ENCODE assay signal across 17 cellular contexts in the genomic region with DNA sequence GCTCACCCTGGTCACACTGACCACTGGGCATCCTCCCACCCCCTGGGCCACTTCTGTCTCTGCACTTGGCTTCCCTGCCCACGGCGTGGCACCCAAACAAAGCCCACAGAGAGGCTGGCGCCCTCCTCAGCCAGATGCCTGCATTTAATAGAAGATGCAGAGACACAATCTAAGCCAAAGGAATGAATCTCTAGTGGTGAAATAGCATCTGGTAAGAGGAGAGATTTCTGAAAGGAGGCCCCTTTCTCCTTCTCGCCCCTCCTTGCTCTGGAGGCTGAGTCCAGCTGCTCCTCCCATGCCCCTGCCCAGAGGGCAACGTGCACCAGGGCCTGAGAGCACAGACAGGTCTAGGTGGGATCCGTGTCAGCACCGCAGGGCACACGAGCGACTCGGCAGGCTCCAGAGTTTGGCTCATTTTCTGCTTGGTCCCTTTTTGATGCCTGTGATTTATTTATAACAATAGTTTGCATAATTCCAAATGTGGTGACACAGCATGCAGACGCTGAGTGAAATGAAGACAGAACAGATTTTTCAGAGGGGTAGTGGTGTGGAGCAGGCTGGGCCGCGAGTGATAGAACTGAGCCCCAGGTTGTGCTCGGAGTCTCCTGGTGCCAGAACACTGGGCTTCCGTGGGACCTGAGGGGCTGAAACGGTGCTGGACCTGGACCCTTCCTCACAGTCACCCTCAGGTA.
A peak's percentile ranks its signal among the peaks of the same experiment; 100 is the strongest.
DNase-seq lines count a peak whose midpoint lies in the region; ATAC-seq, FAIRE-seq and TF ChIP-seq lines count a peak whose summit lies in the region.
"Had no signal": no experiment of that assay in that cellular context is flagged by ENCODE, and none has a peak within 500 bp of the region (broad histone marks: within the 10 kb centered on the region; RNA-seq: fewer than 3 reads in every experiment).

No MANE protein-coding gene starts in this region.

- H4K20me1 ChIP-seq in GM23338 (replicated peaks; ENCODE audit: insufficient read depth), result no peaks in the 10 kb centered on the region
- no peaks in the 10 kb centered on the region for H4K20me1 ChIP-seq in GM12878 (ENCODE audit: control insufficient read depth, insufficient read depth)

- H2AFZ ChIP-seq in GM23338 (no peak overlapping the region), GM12878 (ENCODE audit: control insufficient read depth, low read depth, low read length) (no peak overlapping the region)
- H2AFZ ChIP-seq: parathyroid adenoma had no signal

- no peak overlapping the region for H3K9ac ChIP-seq in GM12878 (ENCODE audit: control insufficient read depth, insufficient read depth, low read length)
- H3K9ac ChIP-seq: parathyroid adenoma had no signal

- no peak for ATAC-seq in GM23338
- ATAC-seq in GM12878, result peak; percentile 60
- ATAC-seq in HG03280 (IDR thresholded peaks at IDR 0.05; ENCODE audit: unreplicated experiment), result no peak
- no peak for ATAC-seq in HG03045 (IDR thresholded peaks at IDR 0.05; ENCODE audit: unreplicated experiment)
- ATAC-seq: effector memory CD8-positive, alpha-beta T cell had no signal

- no peaks in the 10 kb centered on the region for H3K9me2 ChIP-seq in GM23338 (ENCODE audit: insufficient read depth)

- no peak overlapping the region for H3K27ac Mint-ChIP-seq in activated CD4-positive, alpha-beta T cell treated with anti-CD3 and anti-CD28 coated beads, Interleukin-2, amount 10 ng/mL, durations not matched to agents 7 days and 5 days
- no peak overlapping the region for H3K27ac Mint-ChIP-seq in GM23338
- H3K27ac Mint-ChIP-seq in osteocyte (ENCODE audit: unreplicated experiment), result peak overlapping the region; percentile 16
- H3K27ac Mint-ChIP-seq: effector memory CD8-positive, alpha-beta T cell had no signal

- no TSS peak for BruUV-seq in GM12878 (replicated peaks; lab: Mats Ljungman, UMichigan)

- peaks cover under 1% of the 10 kb centered on the region for H3K9me3 Mint-ChIP-seq in activated CD4-positive, alpha-beta T cell treated with anti-CD3 and anti-CD28 coated beads, Interleukin-2, amount 10 ng/mL, durations not matched to agents 7 days and 5 days
- H3K9me3 Mint-ChIP-seq in GM23338 (no peaks in the 10 kb centered on the region), osteocyte (ENCODE audit: unreplicated experiment) (peaks cover under 1% of the 10 kb centered on the region)
- H3K9me3 Mint-ChIP-seq: effector memory CD8-positive, alpha-beta T cell had no signal

- intact Hi-C loops in GM12878 (cut with micrococcal nuclease; ENCODE audit: unreplicated experiment), result no loop called here

- TF ChIP-seq RAD21 in GM12878 (IDR thresholded peaks at IDR 0.05; ENCODE audit: insufficient read depth, low read depth, low read length), result no peak

- H3K4me2 ChIP-seq in GM23338 (no peak overlapping the region), GM12878 (ENCODE audit: control insufficient read depth, insufficient read depth) (peak overlapping the region; percentile 56)

- H3K9me3 ChIP-seq in GM12878 (replicated peaks; ENCODE audit: control insufficient read depth, insufficient read depth, low read length), result no peaks in the 10 kb centered on the region

- SMC1A ChIA-PET in GM12878 (lab: Charles Lee; ENCODE audit: uncharacterized antibody, unreplicated experiment), result no interaction called here

- H3K4me1 Mint-ChIP-seq in activated CD4-positive, alpha-beta T cell treated with anti-CD3 and anti-CD28 coated beads, Interleukin-2, amount 10 ng/mL, durations not matched to agents 7 days and 5 days, result no peaks in the 10 kb centered on the region
- H3K4me1 Mint-ChIP-seq in GM23338 (peaks cover 8% of the 10 kb centered on the region), osteocyte (ENCODE audit: unreplicated experiment) (peaks cover 39% of the 10 kb centered on the region)

- TF ChIP-seq EP300 in GM12878 (IDR thresholded peaks at IDR 0.05; ENCODE audit: borderline replicate concordance in 1 of 2, control insufficient read depth in 1 of 2, low read depth in 2 of 2, low read length in 2 of 2), result no peak

- RAD21 ChIA-PET in GM12878 (lab: Charles Lee; ENCODE audit: unreplicated experiment), result no interaction called here

- no peaks in the 10 kb centered on the region for H3K79me2 ChIP-seq in GM23338 (replicated peaks; ENCODE audit: insufficient read depth)
- no peaks in the 10 kb centered on the region for H3K79me2 ChIP-seq in GM12878 (ENCODE audit: control insufficient read depth, insufficient read depth, low read length)
- H3K79me2 ChIP-seq: parathyroid adenoma had no signal

- H3F3A ChIP-seq in GM23338 (replicated peaks; ENCODE audit: low read depth), result no peaks in the 10 kb centered on the region

- TF ChIP-seq CTCF in GM23338 (conservative IDR thresholded peaks at IDR 0.05; ENCODE audit: low read depth in 2 of 2) (0 out of 4 replicates have a peak, but pooled peaks have one; percentile 13 to 15), GM12878 (IDR thresholded peaks at IDR 0.05 in 2 of 3, conservative IDR thresholded peaks at IDR 0.05 in 1 of 3; ENCODE audit: control insufficient read depth in 2 of 3, extremely low read depth in 1 of 3, insufficient read depth in 1 of 3, low read depth in 3 of 3, low read length in 3 of 3) (0 out of 6 replicates have a peak, but pooled peaks of 1 of the 3 experiments have one; percentile 3), osteocyte (IDR thresholded peaks at IDR 0.05) (peak; percentile 36)

- no peak overlapping the region for H3K4me3 ChIP-seq in GM23338
- no peak overlapping the region for H3K4me3 ChIP-seq in GM12878
- H3K4me3 ChIP-seq: lung had no signal

- in situ Hi-C loops in GM12878 (cut with MboI), result no loop called here

- H3K4me1 ChIP-seq in GM23338 (ENCODE audit: insufficient read depth) (no peaks in the 10 kb centered on the region), GM12878 (ENCODE audit: control insufficient read depth, insufficient read depth, low read length) (peaks cover 22% of the 10 kb centered on the region)
- H3K4me1 ChIP-seq: parathyroid adenoma had no signal

- 7% methylated on average over 16 of the region's 16 CpGs for WGBS in GM12878 (ENCODE audit: insufficient coverage, insufficient replicate concordance, low lambda C conversion rate, missing lambda C conversion rate)

- no peak for TF ChIP-seq POLR2A in GM12878 (IDR thresholded peaks at IDR 0.05; ENCODE audit: low read depth, low read length)

- H3K27me3 Mint-ChIP-seq in activated CD4-positive, alpha-beta T cell treated with anti-CD3 and anti-CD28 coated beads, Interleukin-2, amount 10 ng/mL, durations not matched to agents 7 days and 5 days, result peaks cover 6% of the 10 kb centered on the region
- H3K27me3 Mint-ChIP-seq in GM23338 (ENCODE audit: insufficient read depth, low read depth, poor library complexity) (peaks cover 7% of the 10 kb centered on the region), osteocyte (ENCODE audit: unreplicated experiment) (no peaks in the 10 kb centered on the region)

- DNase-seq in activated CD4-positive, alpha-beta T cell treated with anti-CD3 and anti-CD28 coated beads, Interleukin-2, amount 10 ng/mL, durations not matched to agents 7 days and 5 days, result peak; percentile 4
- no peak for DNase-seq in activated CD4-positive, alpha-beta T cell treated with anti-CD3 and anti-CD28 coated beads for 1 hour
- DNase-seq in GM23338 (ENCODE audit: low spot score), result no peak
- no peak for DNase-seq in GM12878 (ENCODE audit: low read depth, low spot score)
- DNase-seq in osteocyte (ENCODE audit: extremely low spot score, unreplicated experiment), result peak; percentile 56
- DNase-seq in NCI-H2196 treated with DMSO at 0.1 percent for 48 hours (lab: John Stamatoyannopoulos, UW; ENCODE audit: unreplicated experiment), result no peak
- DNase-seq: effector memory CD8-positive, alpha-beta T cell; HCEC 1CT; NCI-H1048; stimulated activated CD4-positive, alpha-beta T cell treated with anti-CD3 and anti-CD28 coated beads, Interleukin-1b, Interleukin-23, amount 100 ng/mL, for 48 hours; SW 1271 had no signal

- CTCF ChIA-PET in activated CD4-positive, alpha-beta T cell treated with anti-CD3 and anti-CD28 coated beads, Interleukin-2, amount 10 ng/mL, durations not matched to agents 7 days and 5 days (lab: Charles Lee), result interaction anchor here (1.0 kb wide), 1 partner anchor 8 kb away, joined by 4 read pairs; no protein-coding TSS in a partner anchor
- CTCF ChIA-PET in GM12878 (lab: Yijun Ruan, JAX), result no interaction called here

- H3K27me3 ChIP-seq in GM23338 (ENCODE audit: insufficient read depth), result no peaks in the 10 kb centered on the region
- no peaks in the 10 kb centered on the region for H3K27me3 ChIP-seq in GM12878 (replicated peaks in 1 of 2; ENCODE audit: control insufficient read depth in 2 of 2, insufficient read depth in 2 of 2, low read length in 1 of 2)

- H3K36me3 ChIP-seq in GM23338 (ENCODE audit: insufficient read depth) (no peaks in the 10 kb centered on the region), GM12878 (ENCODE audit: control insufficient read depth in 2 of 2, insufficient read depth in 2 of 2, low read length in 1 of 2) (no peaks in the 10 kb centered on the region)

- H3K36me3 Mint-ChIP-seq in activated CD4-positive, alpha-beta T cell treated with anti-CD3 and anti-CD28 coated beads, Interleukin-2, amount 10 ng/mL, durations not matched to agents 7 days and 5 days (ENCODE audit: low read depth), result no peaks in the 10 kb centered on the region
- H3K36me3 Mint-ChIP-seq in GM23338 (ENCODE audit: low read depth) (no peaks in the 10 kb centered on the region), osteocyte (ENCODE audit: unreplicated experiment) (peaks cover 11% of the 10 kb centered on the region)

- H3K27ac ChIP-seq in GM23338 (ENCODE audit: low read depth) (no peak overlapping the region), GM12878 (ENCODE audit: control insufficient read depth, insufficient read depth) (no peak overlapping the region)
- H3K27ac ChIP-seq: HL-60, parathyroid adenoma had no signal

- FAIRE-seq in GM12878 (lab: Jason Lieb, UNC), result peak; percentile 65
- FAIRE-seq: G401.6 had no signal

- POLR2A ChIA-PET in activated CD4-positive, alpha-beta T cell treated with anti-CD3 and anti-CD28 coated beads, Interleukin-2, amount 10 ng/mL, durations not matched to agents 7 days and 5 days (lab: Charles Lee), result interaction anchor here (0.6 kb wide), 1 partner anchor 134 kb away, joined by 5 read pairs; no protein-coding TSS in a partner anchor
- POLR2A ChIA-PET in GM12878 (lab: Charles Lee), result no interaction called here

- no peak overlapping the region for H3K4me3 Mint-ChIP-seq in activated CD4-positive, alpha-beta T cell treated with anti-CD3 and anti-CD28 coated beads, Interleukin-2, amount 10 ng/mL, durations not matched to agents 7 days and 5 days
- H3K4me3 Mint-ChIP-seq in GM23338 (no peak overlapping the region), osteocyte (ENCODE audit: unreplicated experiment) (no peak overlapping the region)
- H3K4me3 Mint-ChIP-seq: effector memory CD8-positive, alpha-beta T cell had no signal

TF ChIP-seq in GM12878, 131 proteins besides CTCF, POLR2A, EP300 and RAD21 (continues in another document):
- TF ChIP-seq MEF2A (IDR thresholded peaks at IDR 0.05; ENCODE audit: insufficient read depth, low read depth, low read length) (peak; percentile 81), SREBF1 (IDR thresholded peaks at IDR 0.05; ENCODE audit: low read length) (no peak), EED (IDR thresholded peaks at IDR 0.05; ENCODE audit: low read depth) (0 out of 2 replicates have a peak, but pooled peaks have one; percentile 48), RBBP5 (conservative IDR thresholded peaks at IDR 0.05) (no peak), CBFB (IDR thresholded peaks at IDR 0.05; ENCODE audit: low read depth) (no peak), ZZZ3 (IDR thresholded peaks at IDR 0.05; ENCODE audit: control insufficient read depth, insufficient read length, low read depth) (no peak)

Comparison
In these comparisons a context has a peak if more than half of its experiments do, and no peak if none do; other contexts are left out.
1. DNase-seq: peak in activated CD4-positive, alpha-beta T cell treated with anti-CD3 and anti-CD28 coated beads, Interleukin-2, amount 10 ng/mL, durations not matched to agents 7 days and 5 days (single experiment) and osteocyte (single experiment); none in activated CD4-positive, alpha-beta T cell treated with anti-CD3 and anti-CD28 coated beads for 1 hour (single experiment), GM23338 (single experiment), GM12878 (single experiment) and NCI-H2196 treated with DMSO at 0.1 percent for 48 hours (single experiment).